8 cellular contexts compared by ENCODE assay signal in the genomic region with DNA sequence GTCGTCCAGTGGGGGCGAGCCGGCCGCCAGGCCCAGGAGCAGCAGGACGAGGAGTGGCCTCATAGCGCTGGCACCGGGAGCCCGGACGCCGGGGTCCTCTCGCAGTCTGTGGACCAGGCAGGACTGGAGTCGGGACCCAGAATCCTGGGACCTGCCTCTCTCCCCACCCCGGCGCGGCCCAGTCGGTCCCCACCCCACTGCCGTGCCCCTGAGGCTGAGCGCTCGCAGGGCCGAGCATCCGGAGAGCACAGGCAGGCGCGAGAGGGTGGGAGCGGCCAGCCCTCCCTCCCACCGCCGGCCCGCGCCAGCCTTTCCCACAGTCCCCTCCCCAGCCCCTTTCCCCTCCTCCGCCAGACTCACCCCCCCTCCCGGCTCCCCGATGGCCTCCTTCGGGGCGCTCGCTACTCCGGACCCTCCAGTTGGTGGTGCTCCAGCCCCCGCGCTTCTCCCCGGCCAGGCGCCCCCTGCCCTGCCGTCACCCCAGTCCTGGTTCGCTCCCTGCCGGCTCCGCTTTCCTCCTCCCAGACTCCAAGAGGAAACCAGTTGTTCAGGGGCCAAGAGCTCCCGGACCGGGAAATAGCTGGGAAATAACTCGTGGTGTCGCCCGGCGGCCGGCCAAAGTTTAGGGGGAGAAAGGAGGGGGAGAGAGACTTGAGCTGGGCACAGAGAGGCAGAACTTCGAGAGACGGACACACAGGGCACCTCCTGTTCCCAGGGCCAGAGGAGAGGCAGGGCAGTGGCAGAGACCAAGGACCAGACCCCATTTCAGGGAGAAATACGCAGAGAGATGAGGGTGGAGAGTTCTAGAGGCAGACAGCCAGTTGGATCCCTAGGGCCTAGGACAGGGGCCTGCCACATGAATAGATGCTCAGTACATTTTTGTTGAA. TPM values are rescaled to one million over a fixed set of nuclear protein-coding genes. Genes with fewer than 3 reads are reported as not detected.
DNase-seq lines count a peak whose midpoint lies in the region; ATAC-seq, FAIRE-seq and TF ChIP-seq lines count a peak whose summit lies in the region.

A gene with protein sequence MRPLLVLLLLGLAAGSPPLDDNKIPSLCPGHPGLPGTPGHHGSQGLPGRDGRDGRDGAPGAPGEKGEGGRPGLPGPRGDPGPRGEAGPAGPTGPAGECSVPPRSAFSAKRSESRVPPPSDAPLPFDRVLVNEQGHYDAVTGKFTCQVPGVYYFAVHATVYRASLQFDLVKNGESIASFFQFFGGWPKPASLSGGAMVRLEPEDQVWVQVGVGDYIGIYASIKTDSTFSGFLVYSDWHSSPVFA (minus strand): TSS at position 549 of the 887 bp plus-strand sequence. CDS start 486 bp downstream, at position 63.

- no peak within 1 kb of the TSS for H3K27ac Mint-ChIP-seq in CD4-positive, alpha-beta T cell

- no peak for ATAC-seq in CD4-positive, alpha-beta T cell (ENCODE audit: poor library complexity)
- ATAC-seq in left ventricle myocardium superior (peak; percentile 65), GM19467 (IDR thresholded peaks at IDR 0.05; ENCODE audit: unreplicated experiment) (no peak)

- peak within 1 kb of the TSS; percentile 42 for H3K4me3 Mint-ChIP-seq in CD4-positive, alpha-beta T cell

- H3K4me3 ChIP-seq in parathyroid adenoma (ENCODE audit: low read depth, low read length): peak within 1 kb of the TSS; percentile 50

- CTCF ChIA-PET in CD4-positive, alpha-beta T cell (lab: Charles Lee): interaction anchor here (0.6 to 1.0 kb wide), 3 partner anchors 16 to 18 kb away, joined by 3 read pairs; no protein-coding TSS in a partner anchor

- no peaks in the 10 kb centered on the region for H3K9me3 ChIP-seq in CD4-positive, alpha-beta T cell (ENCODE audit: control insufficient read depth, low read length)
- H3K9me3 ChIP-seq in parathyroid adenoma (ENCODE audit: control insufficient read depth, low read length): no peaks in the 10 kb centered on the region

- peaks cover 58% of the 10 kb centered on the region for H3K27me3 Mint-ChIP-seq in CD4-positive, alpha-beta T cell

- peaks cover 45% of the 10 kb centered on the region for H3K27me3 ChIP-seq in CD4-positive, alpha-beta T cell (ENCODE audit: control insufficient read depth, insufficient read depth, low read length)
- H3K27me3 ChIP-seq in parathyroid adenoma (ENCODE audit: control insufficient read depth, insufficient read depth, low read length): no peaks in the 10 kb centered on the region

- H3K4me1 Mint-ChIP-seq in CD4-positive, alpha-beta T cell (ENCODE audit: low read depth): peaks cover 28% of the 10 kb centered on the region

- H3K4me2 ChIP-seq in parathyroid adenoma (ENCODE audit: low read length): peak within 1 kb of the TSS; percentile 51

- no peak within 1 kb of the TSS for H3K9ac ChIP-seq in parathyroid adenoma

- POLR2A ChIA-PET in CD4-positive, alpha-beta T cell (lab: Charles Lee): no interaction called here

- H3K36me3 ChIP-seq in parathyroid adenoma (ENCODE audit: control insufficient read depth, insufficient read depth, low read length): no peaks in the 10 kb centered on the region

- TF ChIP-seq CTCF in CD4-positive, alpha-beta T cell (IDR thresholded peaks at IDR 0.05): no peak
- TF ChIP-seq CTCF in parathyroid adenoma (IDR thresholded peaks at IDR 0.05): no peak
- no peak for TF ChIP-seq CTCF in D721Med (IDR thresholded peaks at IDR 0.05; ENCODE audit: insufficient read depth, missing control alignments)

- intact Hi-C loops in CD4-positive, alpha-beta T cell (cut with DNase I, micrococcal nuclease): no loop called here
- intact Hi-C loops in left ventricle myocardium superior (cut with micrococcal nuclease): no loop called here

- H3K4me1 ChIP-seq in parathyroid adenoma: no peaks in the 10 kb centered on the region

- FAIRE-seq in D721Med (lab: Jason Lieb, UNC): no peak

- peak within 1 kb of the TSS; percentile 62 for H2AFZ ChIP-seq in parathyroid adenoma

- H3K27ac ChIP-seq in CD4-positive, alpha-beta T cell (ENCODE audit: low read depth, low read length): no peak within 1 kb of the TSS
- H3K27ac ChIP-seq in parathyroid adenoma: peak within 1 kb of the TSS; percentile 72

- no peaks in the 10 kb centered on the region for H3K9me3 Mint-ChIP-seq in CD4-positive, alpha-beta T cell

- DNase-seq in CD4-positive, alpha-beta T cell: no peak
- peak in 38 of 56 donors; percentile 43 to 79 (median 66) for DNase-seq in amygdala (lab: John Stamatoyannopoulos, UW)
- DNase-seq in left ventricle myocardium superior: peak; percentile 91
- DNase-seq in activated naive CD4-positive, alpha-beta T cell (lab: John Stamatoyannopoulos, UW): no peak
- no peak for DNase-seq in DMS79 treated with DMSO at 0.1 percent for 48 hours (lab: John Stamatoyannopoulos, UW)
- no peak for DNase-seq in D721Med (ENCODE audit: insufficient read length, low spot score)

- no peaks in the 10 kb centered on the region for H3K79me2 ChIP-seq in parathyroid adenoma

- H3K36me3 Mint-ChIP-seq in CD4-positive, alpha-beta T cell (ENCODE audit: low read depth): peaks cover 13% of the 10 kb centered on the region

RNA-seq across cellular contexts. Expression of the gene that starts here (rescaled TPM):
- not detected for total RNA-seq in CD4-positive, alpha-beta T cell
- total RNA-seq in left ventricle myocardium superior: 14.4 TPM

Comparison
In these comparisons a context has a peak if more than half of its experiments do, and no peak if none do; other contexts are left out.
1. RNA of the gene that starts here (total RNA-seq): 14.4 TPM in left ventricle myocardium superior (single experiment); not detected in CD4-positive, alpha-beta T cell; every median in the first group is over 10 times any median in the second.
2. DNase-seq: peak in amygdala (38 of 56) and left ventricle myocardium superior (single experiment); none in CD4-positive, alpha-beta T cell (0 of 10), activated naive CD4-positive, alpha-beta T cell (0 of 4), DMS79 treated with DMSO at 0.1 percent for 48 hours (single experiment) and D721Med (single experiment).